ENCODE assay signal across 1 cellular context in the genomic region with DNA sequence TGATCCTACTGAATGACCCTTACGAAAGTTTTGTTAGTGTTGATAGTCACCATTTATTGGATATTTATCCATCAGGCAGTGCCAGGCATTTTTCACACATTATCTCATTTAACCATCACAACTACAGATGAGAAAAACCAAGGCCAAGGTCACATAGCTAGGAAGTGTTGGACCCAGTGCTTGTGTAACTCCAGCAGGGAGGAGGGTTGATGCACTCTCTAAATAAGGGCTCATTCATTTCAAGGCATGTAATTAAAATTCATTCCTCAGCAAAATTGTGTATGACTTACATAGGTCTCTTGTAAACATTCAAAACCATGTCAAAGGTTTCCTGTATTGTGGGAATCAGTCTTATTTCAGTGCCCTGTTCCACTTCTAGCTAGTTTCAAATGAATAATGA.
TF ChIP-seq lines count a peak whose summit lies in the region.

No MANE protein-coding gene starts in this region.

TF ChIP-seq in HepG2, 621 proteins besides CTCF, POLR2A, EP300 and RAD21 (continued from another document):
- TF ChIP-seq, protein P1, sequence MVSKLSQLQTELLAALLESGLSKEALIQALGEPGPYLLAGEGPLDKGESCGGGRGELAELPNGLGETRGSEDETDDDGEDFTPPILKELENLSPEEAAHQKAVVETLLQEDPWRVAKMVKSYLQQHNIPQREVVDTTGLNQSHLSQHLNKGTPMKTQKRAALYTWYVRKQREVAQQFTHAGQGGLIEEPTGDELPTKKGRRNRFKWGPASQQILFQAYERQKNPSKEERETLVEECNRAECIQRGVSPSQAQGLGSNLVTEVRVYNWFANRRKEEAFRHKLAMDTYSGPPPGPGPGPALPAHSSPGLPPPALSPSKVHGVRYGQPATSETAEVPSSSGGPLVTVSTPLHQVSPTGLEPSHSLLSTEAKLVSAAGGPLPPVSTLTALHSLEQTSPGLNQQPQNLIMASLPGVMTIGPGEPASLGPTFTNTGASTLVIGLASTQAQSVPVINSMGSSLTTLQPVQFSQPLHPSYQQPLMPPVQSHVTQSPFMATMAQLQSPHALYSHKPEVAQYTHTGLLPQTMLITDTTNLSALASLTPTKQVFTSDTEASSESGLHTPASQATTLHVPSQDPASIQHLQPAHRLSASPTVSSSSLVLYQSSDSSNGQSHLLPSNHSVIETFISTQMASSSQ (IDR thresholded peaks at IDR 0.05; ENCODE audit: low read depth): no peak
- TF ChIP-seq, protein P1 (CRISPR knock-in tag; IDR thresholded peaks at IDR 0.05; ENCODE audit: borderline replicate concordance): no peak
- TF ChIP-seq ZNF629 (CRISPR knock-in tag; conservative IDR thresholded peaks at IDR 0.05) (peak; percentile 34; the same call in 1 of the 2 replicates), MAFF (IDR thresholded peaks at IDR 0.05; ENCODE audit: low read depth, low read length) (peak; percentile 54; the same call in 1 of the 2 replicates), HOXA7 (CRISPR knock-in tag; IDR thresholded peaks at IDR 0.05) (no peak)
